8 cellular contexts compared by ENCODE assay signal in the genomic region with DNA sequence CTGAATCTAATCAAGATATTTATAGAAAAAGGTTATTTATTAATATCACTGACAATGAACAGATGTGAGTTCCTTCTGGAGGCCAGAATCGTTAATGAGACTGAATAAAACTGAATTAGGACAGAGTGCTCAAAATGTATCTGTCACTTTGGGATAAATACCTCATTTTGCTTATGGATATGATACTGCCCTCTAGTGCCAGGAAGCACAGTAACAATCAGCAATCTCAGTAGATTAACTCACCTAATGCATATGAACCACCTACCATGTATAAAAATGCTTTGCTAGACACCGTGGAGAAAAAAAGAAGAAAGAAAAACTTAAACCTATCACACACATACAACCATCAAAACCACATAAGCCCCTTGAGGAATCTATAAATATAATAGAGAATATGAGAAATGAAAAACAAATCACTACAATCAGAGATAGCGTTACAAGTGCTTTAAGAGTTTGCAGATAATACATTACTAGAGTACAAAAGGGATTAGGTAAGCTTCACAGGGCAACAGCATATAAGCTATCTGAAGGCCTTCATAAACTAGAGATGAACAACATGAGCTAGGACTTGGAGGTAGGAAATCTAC.
A peak's percentile ranks its signal among the peaks of the same experiment; 100 is the strongest.
DNase-seq lines count a peak whose midpoint lies in the region; ATAC-seq and TF ChIP-seq lines count a peak whose summit lies in the region.

No MANE protein-coding gene starts in this region.

- peaks cover 9% of the 10 kb centered on the region; the same call in 1 of the 2 replicates for H4K20me1 ChIP-seq in OCI-LY3 (ENCODE audit: insufficient read depth, low read length)
- peaks cover 28% of the 10 kb centered on the region for H4K20me1 ChIP-seq in osteoblast (ENCODE audit: insufficient read depth, low read length)

- H3K36me3 Mint-ChIP-seq in effector memory CD8-positive, alpha-beta T cell (ENCODE audit: insufficient read depth), result peaks cover 4% of the 10 kb centered on the region

- H3K9me3 Mint-ChIP-seq in effector memory CD8-positive, alpha-beta T cell, result no peaks in the 10 kb centered on the region

- peak; percentile 68 for ATAC-seq in effector memory CD8-positive, alpha-beta T cell (replicated peaks)
- ATAC-seq in GM21423 (IDR thresholded peaks at IDR 0.05; ENCODE audit: unreplicated experiment), result no peak
- no peak for ATAC-seq in GM18870 (IDR thresholded peaks at IDR 0.05; ENCODE audit: unreplicated experiment)

- TF ChIP-seq CTCF in BE2C (IDR thresholded peaks at IDR 0.05; ENCODE audit: low read depth, low read length) (peak; percentile 88), GM12801 (IDR thresholded peaks at IDR 0.05; ENCODE audit: extremely low read depth, insufficient read length) (peak; percentile 32), OCI-LY3 (IDR thresholded peaks at IDR 0.05; ENCODE audit: low read depth, low read length) (peak; percentile 93), osteoblast (IDR thresholded peaks at IDR 0.05; ENCODE audit: extremely low read depth, low read depth, low read length) (peak; percentile 84)

- H3K9ac ChIP-seq in OCI-LY3 (ENCODE audit: low read length), result no peak overlapping the region

- H3K27ac Mint-ChIP-seq in effector memory CD8-positive, alpha-beta T cell, result no peak overlapping the region

- no peaks in the 10 kb centered on the region for H3K27me3 Mint-ChIP-seq in effector memory CD8-positive, alpha-beta T cell

- DNase-seq in BE2C (no peak), osteoblast (ENCODE audit: insufficient read length, low spot score, missing footprints) (peak; percentile 79), nucleus accumbens (lab: John Stamatoyannopoulos, UW) (no peak)
- DNase-seq in effector memory CD8-positive, alpha-beta T cell, result peak in 1 of 3 experiments; percentile 6

- H3K9me3 ChIP-seq in BE2C (no peaks in the 10 kb centered on the region), OCI-LY3 (ENCODE audit: insufficient read depth, low read length) (no peaks in the 10 kb centered on the region), osteoblast (ENCODE audit: low read depth, low read length) (no peaks in the 10 kb centered on the region)

- H3K4me3 ChIP-seq in BE2C (ENCODE audit: low read depth, low read length) (no peak overlapping the region), OCI-LY3 (ENCODE audit: low read length) (no peak overlapping the region), osteoblast (ENCODE audit: insufficient read depth, low read length) (no peak overlapping the region)

- H3K79me2 ChIP-seq in OCI-LY3 (ENCODE audit: low read length) (peaks cover 10% of the 10 kb centered on the region), osteoblast (ENCODE audit: insufficient read depth, low read length) (peaks cover 38% of the 10 kb centered on the region)

- H3K27ac ChIP-seq in OCI-LY3 (ENCODE audit: low read length), result no peak overlapping the region
- H3K27ac ChIP-seq in osteoblast (ENCODE audit: low read depth, low read length), result no peak overlapping the region

- peaks cover 8 to 19% of the 10 kb centered on the region in 2 donors for H3K4me1 Mint-ChIP-seq in effector memory CD8-positive, alpha-beta T cell (ENCODE audit: low read depth in 2 of 2)

- no peaks in the 10 kb centered on the region for H3K4me1 ChIP-seq in BE2C
- peaks cover 14% of the 10 kb centered on the region for H3K4me1 ChIP-seq in OCI-LY3 (ENCODE audit: low read length)
- H3K4me1 ChIP-seq in osteoblast (ENCODE audit: insufficient read depth, low read length), result peaks cover 34% of the 10 kb centered on the region

- H3K4me3 Mint-ChIP-seq in effector memory CD8-positive, alpha-beta T cell, result no peak overlapping the region

- no peak overlapping the region for H2AFZ ChIP-seq in OCI-LY3 (ENCODE audit: low read depth, low read length)
- H2AFZ ChIP-seq in osteoblast (ENCODE audit: low read length), result no peak overlapping the region

- H3K27me3 ChIP-seq in BE2C (no peaks in the 10 kb centered on the region), OCI-LY3 (ENCODE audit: low read depth, low read length) (no peaks in the 10 kb centered on the region), osteoblast (ENCODE audit: insufficient read depth, low read length) (no peaks in the 10 kb centered on the region)

- H3K36me3 ChIP-seq in BE2C, result no peaks in the 10 kb centered on the region
- no peaks in the 10 kb centered on the region for H3K36me3 ChIP-seq in OCI-LY3 (replicated peaks; ENCODE audit: low read depth, low read length)
- H3K36me3 ChIP-seq in osteoblast (ENCODE audit: insufficient read depth, low read length), result no peaks in the 10 kb centered on the region

- H3K4me2 ChIP-seq in OCI-LY3 (ENCODE audit: low read length) (no peak overlapping the region), osteoblast (ENCODE audit: insufficient read depth, low read length) (no peak overlapping the region)

Comparison
In these comparisons a context has a peak if more than half of its experiments do, and no peak if none do; other contexts are left out.
1. CTCF ChIP-seq: peak in every context shown above with its lines; median percentile 93 in OCI-LY3; 88 in BE2C; 84 in osteoblast; 32 in GM12801.